In the genomic region with DNA sequence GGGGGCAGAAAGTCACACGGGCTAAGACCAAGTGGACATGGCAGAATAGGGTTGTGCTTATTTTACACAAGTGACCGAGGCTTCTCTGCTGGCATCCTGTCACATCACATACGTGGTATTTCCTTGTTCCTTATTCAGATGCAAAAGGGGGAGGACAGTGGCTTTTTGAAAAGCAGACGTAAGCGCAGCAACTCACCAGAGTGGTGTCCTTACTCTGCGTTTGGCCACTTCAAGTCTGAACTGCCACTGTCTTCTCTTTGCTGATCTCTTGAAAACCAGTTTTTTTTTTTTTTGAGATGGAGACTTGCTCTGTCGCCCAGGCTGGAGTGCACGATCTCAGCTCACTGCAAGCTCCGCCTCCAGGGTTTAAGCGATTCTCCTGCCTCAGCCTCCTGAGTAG, we compare ENCODE assay signal across 22 cellular contexts.
"Had no signal": no experiment of that assay in that cellular context is flagged by ENCODE, and none has a peak within 500 bp of the region (broad histone marks: within the 10 kb centered on the region; RNA-seq: fewer than 3 reads in every experiment).

No MANE protein-coding gene starts in this region.

- H3K4me1 ChIP-seq: esophagus muscularis mucosa, gastrocnemius medialis, parathyroid adenoma, prostate gland, spleen, tibial artery, upper lobe of left lung, uterus had no signal

- H3K27me3 ChIP-seq: dorsolateral prefrontal cortex, esophagus muscularis mucosa, gastrocnemius medialis, tibial artery, upper lobe of left lung, uterus had no signal

- ATAC-seq: gastrocnemius medialis; natural killer cell treated with Interleukin-12 subunit alpha and Interleukin-12 subunit beta and Interleukin-15 and Interleukin-18, amount 100 ng/mL, for 72 hours; sciatic nerve; stimulated activated memory B cell treated with anti-CD40 and anti-IgM and Interleukin-4, amounts not matched to agents 10 μg/mL and 1 μg/mL and 100 μg/mL, for 72 hours had no signal

- H3K9me3 Mint-ChIP-seq: stimulated activated memory B cell treated with anti-CD40 and anti-IgM and Interleukin-4, amounts not matched to agents 10 μg/mL and 1 μg/mL and 100 μg/mL, for 72 hours had no signal

- H3K4me3 ChIP-seq: dorsolateral prefrontal cortex, esophagus muscularis mucosa, gastrocnemius medialis, prostate gland, spleen, tibial artery, upper lobe of left lung, uterus had no signal

- H3K36me3 Mint-ChIP-seq: mesothelial cell of epicardium; stimulated activated memory B cell treated with anti-CD40 and anti-IgM and Interleukin-4, amounts not matched to agents 10 μg/mL and 1 μg/mL and 100 μg/mL, for 72 hours had no signal

- DNase-seq: cortex of kidney; dorsolateral prefrontal cortex; effector memory CD4-positive, alpha-beta T cell; gastrocnemius medialis; kidney glomerular epithelial cell; mammary epithelial cell; spleen; stimulated activated CD4-positive, alpha-beta T cell treated with anti-CD3 and anti-CD28 coated beads, Interleukin-15, amount 100 ng/mL, for 24 hours; stimulated activated CD4-positive, alpha-beta T cell treated with anti-CD3 and anti-CD28 coated beads, Interleukin-1b, Interleukin-23, amount 100 ng/mL, for 48 hours; stimulated activated CD4-positive, alpha-beta T cell treated with anti-CD3 and anti-CD28 coated beads, Interleukin-4, amount 100 ng/mL, for 24 hours; tibial artery; upper lobe of left lung; uterus had no signal

- H3K9me3 ChIP-seq: esophagus muscularis mucosa, gastrocnemius medialis, prostate gland, spleen, tibial artery, upper lobe of left lung, uterus had no signal

- H3K9ac ChIP-seq: parathyroid adenoma had no signal

- H3K4me1 Mint-ChIP-seq: stimulated activated memory B cell treated with anti-CD40 and anti-IgM and Interleukin-4, amounts not matched to agents 10 μg/mL and 1 μg/mL and 100 μg/mL, for 72 hours had no signal

- H3K4me3 Mint-ChIP-seq: mesothelial cell of epicardium; natural killer cell treated with Interleukin-12 subunit alpha and Interleukin-12 subunit beta and Interleukin-15 and Interleukin-18, amount 100 ng/mL, for 72 hours; stimulated activated memory B cell treated with anti-CD40 and anti-IgM and Interleukin-4, amounts not matched to agents 10 μg/mL and 1 μg/mL and 100 μg/mL, for 72 hours; stimulated activated naive CD8-positive, alpha-beta T cell treated with anti-CD3 and anti-CD28 coated beads, Interleukin-15, Interleukin-2, amounts not matched to agents 100 ng/mL and 50 ng/mL, for 24 hours had no signal

- H2AFZ ChIP-seq: parathyroid adenoma had no signal

- H3K36me3 ChIP-seq: esophagus muscularis mucosa, gastrocnemius medialis, prostate gland, spleen, tibial artery, upper lobe of left lung, uterus had no signal

- H3K27me3 Mint-ChIP-seq: natural killer cell treated with Interleukin-12 subunit alpha and Interleukin-12 subunit beta and Interleukin-15 and Interleukin-18, amount 100 ng/mL, for 72 hours; stimulated activated naive CD8-positive, alpha-beta T cell treated with anti-CD3 and anti-CD28 coated beads, Interleukin-15, Interleukin-2, amounts not matched to agents 100 ng/mL and 50 ng/mL, for 24 hours had no signal

- H3K27ac ChIP-seq: dorsolateral prefrontal cortex, epithelial cell of prostate, esophagus muscularis mucosa, gastrocnemius medialis, parathyroid adenoma, prostate gland, spleen, tibial artery, upper lobe of left lung, uterus had no signal

- H3K27ac Mint-ChIP-seq: mesothelial cell of epicardium; natural killer cell treated with Interleukin-12 subunit alpha and Interleukin-12 subunit beta and Interleukin-15 and Interleukin-18, amount 100 ng/mL, for 72 hours; stimulated activated memory B cell treated with anti-CD40 and anti-IgM and Interleukin-4, amounts not matched to agents 10 μg/mL and 1 μg/mL and 100 μg/mL, for 72 hours; stimulated activated naive CD8-positive, alpha-beta T cell treated with anti-CD3 and anti-CD28 coated beads, Interleukin-15, Interleukin-2, amounts not matched to agents 100 ng/mL and 50 ng/mL, for 24 hours had no signal
